In genomic region chr10:89283988-89284475, GRCh38 we compare ENCODE assay signal across 7 cellular contexts. TPM values are rescaled to one million over a fixed set of nuclear protein-coding genes. Genes with fewer than 3 reads are reported as not detected.
DNase-seq lines count a peak whose midpoint lies in the region; ATAC-seq and TF ChIP-seq lines count a peak whose summit lies in the region.

No MANE protein-coding gene starts in this region.

- H3K36me3 Mint-ChIP-seq in chondrocyte (ENCODE audit: low read depth) = no peaks in the 10 kb centered on the region
- H3K36me3 Mint-ChIP-seq in Caco-2 (ENCODE audit: insufficient read depth, unreplicated experiment) = no peaks in the 10 kb centered on the region

- intact Hi-C loops in Caco-2 (cut with micrococcal nuclease; ENCODE audit: unreplicated experiment) = no loop called here

- peak overlapping the region; percentile 25 to 73 for H3K27ac ChIP-seq in liver (ENCODE audit: low read depth in 1 of 2, low read length in 2 of 2)
- H3K27ac ChIP-seq in tibial nerve = peak overlapping the region; percentile 48 to 86 (median 70)
- no peak overlapping the region for H3K27ac ChIP-seq in Karpas-422 (ENCODE audit: low read length)

- 56% methylated on average over 4 of the region's 4 CpGs for WGBS in liver
- WGBS in tibial nerve, 2 donors = 9 to 10% methylated on average over 4 of the region's 4 CpGs

- H3K4me1 Mint-ChIP-seq in chondrocyte (ENCODE audit: low read depth) = peaks cover 70% of the 10 kb centered on the region
- H3K4me1 Mint-ChIP-seq in Caco-2 (ENCODE audit: low read depth, unreplicated experiment) = no peaks in the 10 kb centered on the region

- peaks cover 5% of the 10 kb centered on the region for H3K9me3 Mint-ChIP-seq in chondrocyte (ENCODE audit: low read depth)
- H3K9me3 Mint-ChIP-seq in Caco-2 (ENCODE audit: unreplicated experiment) = no peaks in the 10 kb centered on the region

- TF ChIP-seq POLR2A in tibial nerve (IDR thresholded peaks at IDR 0.05) (peak; percentile 16 to 34), GM18505 (IDR thresholded peaks at IDR 0.05; ENCODE audit: borderline replicate concordance, extremely low read depth, insufficient read depth, insufficient read length) (no peak)

- no peak overlapping the region for H3K4me3 ChIP-seq in liver (ENCODE audit: low read depth in 1 of 3, low read length in 3 of 3)
- peak overlapping the region in 2 of 4 donors; percentile 2 to 28 for H3K4me3 ChIP-seq in tibial nerve
- H3K4me3 ChIP-seq in Caco-2 (ENCODE audit: low read depth, low read length) = no peak overlapping the region
- H3K4me3 ChIP-seq in Karpas-422 (ENCODE audit: low read length) = no peak overlapping the region

- H3K79me2 ChIP-seq in Karpas-422 (ENCODE audit: low read length) = no peaks in the 10 kb centered on the region

- TF ChIP-seq CTCF in chondrocyte (IDR thresholded peaks at IDR 0.05) (no peak), liver (IDR thresholded peaks at IDR 0.05; ENCODE audit: low read depth, low read length, missing input control) (no peak), tibial nerve (IDR thresholded peaks at IDR 0.05) (no peak), Caco-2 (IDR thresholded peaks at IDR 0.05; ENCODE audit: insufficient read depth in 1 of 2, low read depth in 1 of 2, low read length in 1 of 2, severe bottlenecking in 1 of 2, unreplicated experiment in 1 of 2) (no peak)

- DNase-seq in NCI-H1092 treated with DMSO at 0.1 percent for 48 hours (lab: John Stamatoyannopoulos, UW) = peak; percentile 67
- no peak for DNase-seq in chondrocyte (ENCODE audit: low spot score)
- DNase-seq in tibial nerve (ENCODE audit: low spot score in 2 of 2) = peak in 1 of 2 donors; percentile 66
- DNase-seq in Caco-2 = no peak
- no peak for DNase-seq in Karpas-422

- ATAC-seq in GM18505 (IDR thresholded peaks at IDR 0.05; ENCODE audit: unreplicated experiment) = no peak

- H3K9me2 ChIP-seq in Karpas-422 (replicated peaks; ENCODE audit: insufficient read depth, low read length) = no peaks in the 10 kb centered on the region

- H3K36me3 ChIP-seq in liver (ENCODE audit: control insufficient read depth in 4 of 4, insufficient read depth in 3 of 4, low read depth in 1 of 4, low read length in 3 of 4) = no peaks in the 10 kb centered on the region
- no peaks in the 10 kb centered on the region for H3K36me3 ChIP-seq in tibial nerve
- no peaks in the 10 kb centered on the region for H3K36me3 ChIP-seq in Caco-2 (ENCODE audit: control insufficient read depth, insufficient read depth, low read length)
- H3K36me3 ChIP-seq in Karpas-422 (ENCODE audit: insufficient read depth, low read length) = no peaks in the 10 kb centered on the region

- H4K20me1 ChIP-seq in Karpas-422 (ENCODE audit: insufficient read depth, low read depth, low read length) = no peaks in the 10 kb centered on the region

- peak in 1 of 2 donors; percentile 70 for TF ChIP-seq EP300 in tibial nerve (IDR thresholded peaks at IDR 0.05)

- CTCF ChIA-PET in Caco-2 (lab: Charles Lee) = no interaction called here

- H3K9me3 ChIP-seq in liver (ENCODE audit: control insufficient read depth in 4 of 4, low read length in 3 of 4) (no peaks in the 10 kb centered on the region), tibial nerve (no peaks in the 10 kb centered on the region), Caco-2 (peaks cover 7% of the 10 kb centered on the region; the same call in 1 of the 2 replicates), Karpas-422 (ENCODE audit: low read length) (no peaks in the 10 kb centered on the region)

- no peak overlapping the region for H2AFZ ChIP-seq in Karpas-422 (ENCODE audit: low read length)

- H3K27me3 ChIP-seq in liver (ENCODE audit: control insufficient read depth in 4 of 4, insufficient read depth in 4 of 4, low read length in 3 of 4) (no peaks in the 10 kb centered on the region), tibial nerve (no peaks in the 10 kb centered on the region), Caco-2 (replicated peaks; ENCODE audit: control insufficient read depth, insufficient read depth, low read length) (no peaks in the 10 kb centered on the region), Karpas-422 (ENCODE audit: low read length) (no peaks in the 10 kb centered on the region)

- H3K4me1 ChIP-seq in liver (ENCODE audit: control insufficient read depth in 4 of 4, insufficient read depth in 4 of 4, low read length in 3 of 4) (peaks cover 0 to 6% (median 2%) of the 10 kb centered on the region in 4 donors), tibial nerve (peaks cover 0 to 40% (median 25%) of the 10 kb centered on the region in 4 donors), Caco-2 (no peaks in the 10 kb centered on the region), Karpas-422 (ENCODE audit: low read length) (no peaks in the 10 kb centered on the region)

- H3K27me3 Mint-ChIP-seq in chondrocyte (ENCODE audit: low read depth) = no peaks in the 10 kb centered on the region
- H3K27me3 Mint-ChIP-seq in Caco-2 (ENCODE audit: insufficient read depth, unreplicated experiment) = no peaks in the 10 kb centered on the region

- no peak for TF ChIP-seq RAD21 in liver (IDR thresholded peaks at IDR 0.05)

- no TSS peak for BruUV-seq in Caco-2 (replicated peaks; lab: Mats Ljungman, UMichigan)

- H3K4me2 ChIP-seq in Karpas-422 (ENCODE audit: low read depth, low read length, poor library complexity, severe bottlenecking) = no peak overlapping the region

- H3K9ac ChIP-seq in liver (ENCODE audit: low read depth in 1 of 2, low read length in 2 of 2) = peak overlapping the region in 1 of 2 donors; percentile 3
- no peak overlapping the region for H3K9ac ChIP-seq in Karpas-422 (ENCODE audit: low read length)

- peak overlapping the region; percentile 41 for H3K4me3 Mint-ChIP-seq in chondrocyte (ENCODE audit: unreplicated experiment)
- no peak overlapping the region for H3K4me3 Mint-ChIP-seq in Caco-2 (ENCODE audit: unreplicated experiment)

- H3K27ac Mint-ChIP-seq in chondrocyte (ENCODE audit: unreplicated experiment) = peak overlapping the region; percentile 94
- no peak overlapping the region for H3K27ac Mint-ChIP-seq in Caco-2 (ENCODE audit: unreplicated experiment)

- POLR2A ChIA-PET in Caco-2 (lab: Charles Lee) = no interaction called here

TF ChIP-seq in liver, 16 proteins besides CTCF, POLR2A, EP300 and RAD21:
- TF ChIP-seq REST (IDR thresholded peaks at IDR 0.05) = peak; percentile 29
- no peak for TF ChIP-seq JUND (IDR thresholded peaks at IDR 0.05)
- TF ChIP-seq FOXA2 (IDR thresholded peaks at IDR 0.05) = no peak
- no peak for TF ChIP-seq NR2F2 (IDR thresholded peaks at IDR 0.05)
- no peak for TF ChIP-seq HNF4G (IDR thresholded peaks at IDR 0.05)

RNA-seq across cellular contexts. Expression of gene IFIT2, which starts 17.8 kb away (rescaled TPM):
- 3.0 to 3.8 TPM (median 3.3 TPM) in 3 replicates for total RNA-seq in chondrocyte
- total RNA-seq in liver = 1 to 10 TPM; 4.8 to 5.5 TPM
- 1 to 10 TPM; 5.0 to 5.5 TPM for polyA plus RNA-seq in liver
- 10 to 100 TPM in 1 of 4 donors, 1 to 10 TPM in 3; 3.3 to 11.4 (median 6.0) TPM for total RNA-seq in tibial nerve
- 0.43 and 0.56 TPM in 2 replicates for total RNA-seq in Caco-2 (2022)
- total RNA-seq in Karpas-422 (2014; rRNA removed; shearing (Covaris generic); ENCODE audit: low replicate concordance) = 0.75 and 0.97 TPM in 2 replicates

RNA-seq across cellular contexts. Expression of gene LIPA, which starts 32.5 kb away (rescaled TPM):
- total RNA-seq in chondrocyte (35.8 to 52.5 TPM (median 44.1 TPM) in 3 replicates), liver (100 to 1,000 TPM in 1 of 2 donors, 10 to 100 TPM in 1; 65.4 to 176 TPM), tibial nerve (10 to 100 TPM; 36.6 to 57.9 (median 39.5) TPM), Caco-2 (2022) (18.8 and 20.4 TPM in 2 replicates)
- 10 to 100 TPM; 35.3 to 86.4 TPM for polyA plus RNA-seq in liver
- total RNA-seq in Karpas-422 (2014; rRNA removed; shearing (Covaris generic); ENCODE audit: low replicate concordance) = 14.5 and 20.9 TPM in 2 replicates

RNA-seq across cellular contexts. Expression of gene IFIT3, which starts 43.8 kb away (rescaled TPM):
- total RNA-seq in chondrocyte (6.0 to 7.4 TPM (median 6.9 TPM) in 3 replicates), liver (10 to 100 TPM in 1 of 2 donors, 1 to 10 TPM in 1; 9.8 to 11.2 TPM), tibial nerve (10 to 100 TPM in 3 of 4 donors, 1 to 10 TPM in 1; 7.2 to 24.9 (median 17.6) TPM), Caco-2 (2022) (1.5 and 1.8 TPM in 2 replicates)
- 10 to 100 TPM in 1 of 2 donors, 1 to 10 TPM in 1; 9.2 to 10.9 TPM for polyA plus RNA-seq in liver
- total RNA-seq in Karpas-422 (2014; rRNA removed; shearing (Covaris generic); ENCODE audit: low replicate concordance) = 1.0 and 1.4 TPM in 2 replicates
